28 cellular contexts compared by ENCODE assay signal in the genomic region with DNA sequence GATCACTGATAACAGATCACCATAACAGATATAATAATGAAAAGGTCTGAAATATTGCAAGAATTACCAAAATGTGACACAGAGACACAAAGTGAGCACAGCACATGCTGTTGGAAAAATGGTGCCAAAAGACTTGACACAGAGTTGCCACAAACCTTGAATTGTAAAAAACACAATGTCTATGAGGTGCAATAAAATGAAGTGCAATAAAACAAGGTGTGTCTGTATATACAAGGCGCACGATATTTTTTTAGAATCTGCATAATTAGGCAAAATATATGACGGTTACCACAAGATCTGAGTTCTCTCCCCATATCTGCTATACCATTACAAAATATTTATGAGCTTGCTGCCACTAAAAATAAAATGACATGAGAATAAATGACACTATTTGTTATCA.
"Had no signal": no experiment of that assay in that cellular context is flagged by ENCODE, and none has a peak within 500 bp of the region (broad histone marks: within the 10 kb centered on the region; RNA-seq: fewer than 3 reads in every experiment).

No MANE protein-coding gene starts in this region.

- H3K36me3 ChIP-seq: colonic mucosa, esophagus muscularis mucosa, esophagus squamous epithelium, gastrocnemius medialis, heart right ventricle had no signal

- DNase-seq: colonic mucosa; cortex of kidney; dermis blood vessel endothelial cell; dorsolateral prefrontal cortex; effector CD4-positive, alpha-beta T cell; effector CD8-positive, alpha-beta T cell; effector memory CD4-positive, alpha-beta T cell; effector memory CD8-positive, alpha-beta T cell; endodermal cell; erythroblast; esophagus squamous epithelium; foreskin fibroblast; foreskin keratinocyte; foreskin melanocyte; gastrocnemius medialis; glutamatergic neuron; head of caudate nucleus; heart left ventricle; heart right ventricle had no signal

- H3K27ac ChIP-seq: colonic mucosa, coronary artery, dorsolateral prefrontal cortex, epithelial cell of prostate, esophagus muscularis mucosa, esophagus squamous epithelium, foreskin keratinocyte, gastrocnemius medialis, gastroesophageal sphincter, heart left ventricle, heart right ventricle had no signal

- ATAC-seq: effector memory CD8-positive, alpha-beta T cell; esophagus mucosa; foreskin keratinocyte; gastrocnemius medialis; gastroesophageal sphincter; heart left ventricle; heart right ventricle had no signal

- H3K4me1 ChIP-seq: foreskin keratinocyte, gastrocnemius medialis had no signal

- FAIRE-seq: colon, endometrium, endothelial cell of umbilical vein, frontal cortex had no signal

- H3K4me3 ChIP-seq: colonic mucosa, coronary artery, dorsolateral prefrontal cortex, esophagus muscularis mucosa, esophagus squamous epithelium, gastrocnemius medialis, gastroesophageal sphincter, heart left ventricle, heart right ventricle had no signal

- H3K9me3 ChIP-seq: colonic mucosa, esophagus squamous epithelium, gastrocnemius medialis, gastroesophageal sphincter had no signal

- H3K27me3 ChIP-seq: colonic mucosa, dorsolateral prefrontal cortex, esophagus muscularis mucosa, esophagus squamous epithelium, foreskin keratinocyte, gastrocnemius medialis, gastroesophageal sphincter, heart left ventricle, heart right ventricle had no signal
